ENCODE assay signal across 7 cellular contexts in the genomic region with DNA sequence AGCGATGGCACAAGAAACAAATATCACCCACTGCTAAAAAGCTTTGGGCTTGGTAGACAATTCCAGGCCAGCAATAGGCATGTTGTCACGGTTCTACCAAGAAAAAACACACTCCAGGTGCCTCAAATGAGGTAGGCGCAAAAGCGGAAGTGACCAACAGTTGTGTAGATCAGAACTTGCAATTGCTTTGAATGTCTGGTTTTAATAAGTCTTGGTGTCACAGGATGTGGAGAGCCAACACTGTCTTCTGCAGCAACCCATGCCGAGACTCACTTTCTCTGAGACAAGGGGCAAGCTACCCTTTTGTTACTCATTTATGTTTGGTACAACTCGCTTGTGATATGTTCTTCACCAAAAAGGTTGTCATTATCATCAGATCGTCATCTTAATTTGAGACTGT.
"Had no signal": no experiment of that assay in that cellular context is flagged by ENCODE, and none has a peak within 500 bp of the region (broad histone marks: within the 10 kb centered on the region; RNA-seq: fewer than 3 reads in every experiment).

No MANE protein-coding gene starts in this region.

- ATAC-seq: GM23338, HepG2 had no signal

- FAIRE-seq: H54, HepG2 had no signal

- H3K4me2 ChIP-seq: GM23338 had no signal

- H3K9me3 Mint-ChIP-seq: GM23338, H9, IgD-negative memory B cell had no signal

- H3K4me3 Mint-ChIP-seq: GM23338, H9, IgD-negative memory B cell had no signal

- H3K4me3 ChIP-seq: GM23338 had no signal

- H2AFZ ChIP-seq: GM23338 had no signal

- H3K27me3 Mint-ChIP-seq: IgD-negative memory B cell had no signal

- H3K36me3 Mint-ChIP-seq: IgD-negative memory B cell had no signal

- DNase-seq: H9, HCEC 1CT had no signal

- H3K27ac ChIP-seq: HL-60 had no signal

- H3K4me1 Mint-ChIP-seq: GM23338 had no signal

- H3K27ac Mint-ChIP-seq: GM23338, H9, IgD-negative memory B cell had no signal
